22 cellular contexts compared by ENCODE assay signal in genomic region chr5:170319281-170319680, GRCh38. TPM values are rescaled to one million over a fixed set of nuclear protein-coding genes. Genes with fewer than 3 reads are reported as not detected.
"Had no signal": no experiment of that assay in that cellular context is flagged by ENCODE, and none has a peak within 500 bp of the region (broad histone marks: within the 10 kb centered on the region; RNA-seq: fewer than 3 reads in every experiment).

No MANE protein-coding gene starts in this region.

- H3K27me3 ChIP-seq: transverse colon, uterus had no signal

- H3K36me3 Mint-ChIP-seq: brain had no signal

- H3K4me3 ChIP-seq: lower lobe of right lung, transverse colon, uterus had no signal

- ATAC-seq: lower lobe of right lung had no signal

- H3K9me3 Mint-ChIP-seq: activated B cell treated with CpG ODN at 0.5 μM for 24 hours, brain, nephron had no signal

- H3K27ac ChIP-seq: lower lobe of right lung, uterus had no signal

- H3K4me1 ChIP-seq: uterus had no signal

- H3K9me3 ChIP-seq: lower lobe of right lung, SK-N-SH, transverse colon, uterus had no signal

- H3K4me3 Mint-ChIP-seq: activated B cell treated with CpG ODN at 0.5 μM for 24 hours, brain, nephron had no signal

- H3K27ac Mint-ChIP-seq: activated B cell treated with CpG ODN at 0.5 μM for 24 hours, brain, nephron had no signal

- DNase-seq: activated B cell treated with CpG ODN at 0.5 μM for 24 hours; activated CD4-positive, alpha-beta T cell treated with anti-CD3 and anti-CD28 coated beads for 48 hours; activated naive CD4-positive, alpha-beta T cell treated with anti-CD3 and anti-CD28 coated beads, Interleukin-2, amount 50 U/mL, for 16 hours; anterior cingulate cortex; central memory CD4-positive, alpha-beta T cell; foreskin melanocyte; glutamatergic neuron; hippocampal formation; lower lobe of right lung; nucleus accumbens; posterior cingulate gyrus; SK-N-SH; stimulated activated naive CD4-positive, alpha-beta T cell treated with Interleukin-2 at 50 U/mL for 16 hours; T-helper 9 cell; transverse colon; uterus had no signal

- H3K36me3 ChIP-seq: lower lobe of right lung, transverse colon, uterus had no signal

RNA-seq across cellular contexts. Expression of gene LCP2, which starts 21.7 kb away (rescaled TPM):
- total RNA-seq: epithelial cell of proximal tubule, fibroblast of lung, renal cortical epithelial cell had no signal
- polyA plus RNA-seq: fibroblast of lung, keratinocyte, SK-N-SH had no signal
